Comparison of ENCODE assay signal across 20 cellular contexts in genomic region chr5:101535626-101536025, GRCh38.
"Had no signal": no experiment of that assay in that cellular context is flagged by ENCODE, and none has a peak within 500 bp of the region (broad histone marks: within the 10 kb centered on the region; RNA-seq: fewer than 3 reads in every experiment).

No MANE protein-coding gene starts in this region.

- ATAC-seq: gastroesophageal sphincter; left cardiac atrium; left ventricle myocardium superior; naive thymus-derived CD8-positive, alpha-beta T cell; psoas muscle; sciatic nerve; stimulated activated naive B cell treated with anti-CD40 and anti-IgM and Interleukin-4, amounts not matched to agents 10 μg/mL and 1 μg/mL and 100 μg/mL, for 72 hours; stimulated activated naive CD8-positive, alpha-beta T cell treated with anti-CD3 and anti-CD28 coated beads, Interleukin-15, amount 100 ng/mL, for 72 hours had no signal

- H3K9me3 ChIP-seq: colonic mucosa, neutrophil, psoas muscle, testis, transverse colon had no signal

- H3K27ac ChIP-seq: colonic mucosa, gastroesophageal sphincter, neutrophil, psoas muscle, testis, transverse colon had no signal

- DNase-seq: colonic mucosa; dermis blood vessel endothelial cell; immature natural killer cell; left cardiac atrium; left ventricle myocardium superior; mesendoderm; naive thymus-derived CD8-positive, alpha-beta T cell; psoas muscle; retina; stimulated activated CD4-positive, alpha-beta T cell treated with anti-CD3 and anti-CD28 coated beads, Interleukin-2, amount 100 ng/mL, for 24 hours; stimulated activated CD4-positive, alpha-beta T cell treated with anti-CD3 and anti-CD28 coated beads, Interleukin-4, amount 100 ng/mL, for 4 hours; stimulated activated naive B cell treated with anti-CD40 and anti-IgM and Interleukin-4, amounts not matched to agents 10 μg/mL and 1 μg/mL and 100 μg/mL, for 72 hours; stimulated activated naive CD8-positive, alpha-beta T cell treated with anti-CD3 and anti-CD28 coated beads, Interleukin-15, amount 100 ng/mL, for 72 hours; testis; transverse colon had no signal

- H3K27me3 ChIP-seq: colonic mucosa, gastroesophageal sphincter, neutrophil, testis, transverse colon had no signal

- H3K4me1 ChIP-seq: colonic mucosa, gastroesophageal sphincter, psoas muscle, testis, transverse colon had no signal

- H3K4me3 ChIP-seq: colonic mucosa, gastroesophageal sphincter, lung, psoas muscle, testis, transverse colon had no signal

- H3K36me3 ChIP-seq: colonic mucosa, gastroesophageal sphincter, neutrophil, transverse colon had no signal

- FAIRE-seq: kidney had no signal
